Comparison of ENCODE assay signal across 15 cellular contexts in genomic region chr12:27094726-27095125, GRCh38. TPM values are rescaled to one million over a fixed set of nuclear protein-coding genes. Genes with fewer than 3 reads are reported as not detected.
DNase-seq lines count a peak whose midpoint lies in the region; ATAC-seq lines count a peak whose summit lies in the region.
"Had no signal": no experiment of that assay in that cellular context is flagged by ENCODE, and none has a peak within 500 bp of the region (broad histone marks: within the 10 kb centered on the region; RNA-seq: fewer than 3 reads in every experiment).

No MANE protein-coding gene starts in this region.

- intact Hi-C loops in aorta (cut with DNase I) = no loop called here

- DNase-seq in Karpas-422 (peak; percentile 96), ecto neural progenitor cell (ENCODE audit: low spot score) (no peak), NCI-H1930 (lab: John Stamatoyannopoulos, UW) (no peak), NCI-H82 (lab: John Stamatoyannopoulos, UW) (no peak), aorta (no peak)
- DNase-seq: activated CD8-positive, alpha-beta memory T cell treated with anti-CD3 and anti-CD28 coated beads for 24 hours; DMS53; stomach had no signal

- no peaks in the 10 kb centered on the region for H3K36me3 ChIP-seq in BLaER1 treated with 17β-estradiol and CSF1 and Interleukin-3, amounts not matched to agents 10 nM and 100 nM
- H3K36me3 ChIP-seq in Karpas-422 (ENCODE audit: insufficient read depth, low read length) (no peaks in the 10 kb centered on the region), aorta (ENCODE audit: control insufficient read depth in 1 of 2, insufficient read depth in 2 of 2, low read length in 1 of 2) (no peaks in the 10 kb centered on the region)
- H3K36me3 ChIP-seq: stomach had no signal

- H3K79me2 ChIP-seq in Karpas-422 (ENCODE audit: low read length) = no peaks in the 10 kb centered on the region
- H3K79me2 ChIP-seq: parathyroid adenoma had no signal

- H3K4me3 ChIP-seq in BLaER1 treated with 17β-estradiol and CSF1 and Interleukin-3, amounts not matched to agents 10 nM and 100 nM = no peak overlapping the region
- H3K4me3 ChIP-seq in Karpas-422 (ENCODE audit: low read length) (peak overlapping the region; percentile 61), aorta (ENCODE audit: low read length in 2 of 2) (no peak overlapping the region)
- H3K4me3 ChIP-seq: stomach had no signal

- peaks cover 9 to 22% (median 10%) of the 10 kb centered on the region in 10 experiments; a peak in 18 of 20 replicates for H3K4me1 ChIP-seq in BLaER1 treated with 17β-estradiol and CSF1 and Interleukin-3, amounts not matched to agents 10 nM and 100 nM
- peaks cover 33% of the 10 kb centered on the region for H3K4me1 ChIP-seq in Karpas-422 (ENCODE audit: low read length)
- H3K4me1 ChIP-seq in aorta (ENCODE audit: control insufficient read depth in 1 of 2, insufficient read depth in 2 of 2, low read length in 2 of 2) = no peaks in the 10 kb centered on the region
- H3K4me1 ChIP-seq: parathyroid adenoma had no signal

- H2AFZ ChIP-seq in Karpas-422 (ENCODE audit: low read length) = no peak overlapping the region
- H2AFZ ChIP-seq: parathyroid adenoma had no signal

- H3K9me3 ChIP-seq in BLaER1 treated with 17β-estradiol and CSF1 and Interleukin-3, amounts not matched to agents 10 nM and 100 nM (replicated peaks in 1 of 11) = peaks cover 0 to 14% (median 6%) of the 10 kb centered on the region in 11 experiments; a peak in 9 of 22 replicates
- H3K9me3 ChIP-seq in Karpas-422 (ENCODE audit: low read length) (no peaks in the 10 kb centered on the region), aorta (ENCODE audit: control insufficient read depth, low read length) (no peaks in the 10 kb centered on the region)
- H3K9me3 ChIP-seq: stomach had no signal

- H3K4me2 ChIP-seq in BLaER1 treated with 17β-estradiol and CSF1 and Interleukin-3, amounts not matched to agents 10 nM and 100 nM = peak overlapping the region; percentile 12 to 52 (median 38); a peak in 18 of 22 replicates
- H3K4me2 ChIP-seq in Karpas-422 (ENCODE audit: low read depth, low read length, poor library complexity, severe bottlenecking) = peak overlapping the region; percentile 77

- no peak overlapping the region for H3K27ac ChIP-seq in BLaER1 treated with 17β-estradiol and CSF1 and Interleukin-3, amounts not matched to agents 10 nM and 100 nM
- H3K27ac ChIP-seq in Karpas-422 (ENCODE audit: low read length) = peak overlapping the region; percentile 82
- no peak overlapping the region for H3K27ac ChIP-seq in aorta (ENCODE audit: low read depth in 1 of 2, low read length in 2 of 2)
- H3K27ac ChIP-seq: parathyroid adenoma, stomach had no signal

- no peaks in the 10 kb centered on the region for H3K27me3 ChIP-seq in BLaER1 treated with 17β-estradiol and CSF1 and Interleukin-3, amounts not matched to agents 10 nM and 100 nM
- H3K27me3 ChIP-seq in Karpas-422 (ENCODE audit: low read length) = peaks cover 3% of the 10 kb centered on the region; the same call in 1 of the 2 replicates
- H3K27me3 ChIP-seq in aorta (ENCODE audit: control insufficient read depth in 1 of 2, insufficient read depth in 2 of 2, low read length in 1 of 2) = no peaks in the 10 kb centered on the region
- H3K27me3 ChIP-seq: stomach had no signal

- H4K20me1 ChIP-seq in BLaER1 treated with 17β-estradiol and CSF1 and Interleukin-3, amounts not matched to agents 10 nM and 100 nM = no peaks in the 10 kb centered on the region
- no peaks in the 10 kb centered on the region for H4K20me1 ChIP-seq in Karpas-422 (ENCODE audit: insufficient read depth, low read depth, low read length)

- ATAC-seq in GM18909 (IDR thresholded peaks at IDR 0.05; ENCODE audit: poor library complexity, unreplicated experiment) = peak; percentile 77
- peak; percentile 80 for ATAC-seq in HG02623 (IDR thresholded peaks at IDR 0.05; ENCODE audit: unreplicated experiment)
- no peak for ATAC-seq in aorta (ENCODE audit: low FRiP score)

- H3K9ac ChIP-seq in BLaER1 treated with 17β-estradiol and CSF1 and Interleukin-3, amounts not matched to agents 10 nM and 100 nM = no peak overlapping the region
- no peak overlapping the region for H3K9ac ChIP-seq in Karpas-422 (ENCODE audit: low read length)
- H3K9ac ChIP-seq: parathyroid adenoma had no signal

- H3K9me2 ChIP-seq in Karpas-422 (replicated peaks; ENCODE audit: insufficient read depth, low read length) = no peaks in the 10 kb centered on the region

- WGBS in aorta, 2 donors = 59 to 63% methylated on average over 3 of the region's 3 CpGs

RNA-seq across cellular contexts. Expression of gene C12orf71, which starts 12.3 kb away (rescaled TPM):
- not detected in 2 replicates for total RNA-seq in Karpas-422 (2014; rRNA removed; shearing (Covaris generic); ENCODE audit: low replicate concordance)
- not detected for total RNA-seq in aorta
- not detected for polyA plus RNA-seq in aorta
- total RNA-seq: lower leg skin; MCF 10A; stomach; T-helper 1 cell treated with Interleukin-12 subunit alpha and Interleukin-12 subunit beta and Interleukin-4 antibody, amounts not matched to agents 30 ng/mL and 1 ng/mL, for 36 hours had no signal
- polyA plus RNA-seq: stomach had no signal
